Comparison of ENCODE assay signal across 12 cellular contexts in genomic region chr9:131257266-131258025, GRCh38. TPM values are rescaled to one million over a fixed set of nuclear protein-coding genes. Genes with fewer than 3 reads are reported as not detected.
DNase-seq lines count a peak whose midpoint lies in the region; ATAC-seq, FAIRE-seq and TF ChIP-seq lines count a peak whose summit lies in the region.
"Had no signal": no experiment of that assay in that cellular context is flagged by ENCODE, and none has a peak within 500 bp of the region (broad histone marks: within the 10 kb centered on the region; RNA-seq: fewer than 3 reads in every experiment).

No MANE protein-coding gene starts in this region.

- no peak for TF ChIP-seq EP300 in GM12878 (IDR thresholded peaks at IDR 0.05; ENCODE audit: borderline replicate concordance in 1 of 2, control insufficient read depth in 1 of 2, low read depth in 2 of 2, low read length in 2 of 2)

- in situ Hi-C loops in GM12878 (cut with MboI) = loop anchor here (25.0 kb wide), 2 partner anchors 1420 to 1880 kb away; partner anchors contain the start of genes C9orf78 and USP20

- peaks cover 34% of the 10 kb centered on the region for H3K36me3 ChIP-seq in CD4-positive, alpha-beta memory T cell (ENCODE audit: insufficient read depth, low read length)
- peaks cover 20 to 26% of the 10 kb centered on the region in 2 experiments for H3K36me3 ChIP-seq in GM12878 (ENCODE audit: control insufficient read depth in 2 of 2, insufficient read depth in 2 of 2, low read length in 1 of 2)

- DNase-seq in CD4-positive, alpha-beta memory T cell = peak in 1 of 5 donors; percentile 41
- DNase-seq in GM12878 (ENCODE audit: low read depth, low spot score) (no peak), anterior cingulate cortex (lab: John Stamatoyannopoulos, UW) (no peak), D341Med (ENCODE audit: low spot score) (no peak), COLO829 (ENCODE audit: low spot score) (no peak)
- peak; percentile 58 for DNase-seq in natural killer cell treated with Interleukin-12 subunit alpha and Interleukin-12 subunit beta and Interleukin-15 and Interleukin-18, amount 100 ng/mL, for 72 hours (ENCODE audit: low spot score)
- DNase-seq: NCI-H1105, NCI-H510A, retina had no signal

- BruUV-seq in GM12878 (replicated peaks; lab: Mats Ljungman, UMichigan) = no TSS peak

- no peak for TF ChIP-seq POLR2A in GM12878 (IDR thresholded peaks at IDR 0.05; ENCODE audit: low read depth, low read length)

- H3K36me3 Mint-ChIP-seq in CD4-positive, alpha-beta memory T cell = peaks cover 18 to 41% of the 10 kb centered on the region in 2 donors
- peaks cover under 1% of the 10 kb centered on the region for H3K36me3 Mint-ChIP-seq in IgD-negative memory B cell
- peaks cover 1% of the 10 kb centered on the region for H3K36me3 Mint-ChIP-seq in natural killer cell treated with Interleukin-12 subunit alpha and Interleukin-12 subunit beta and Interleukin-15 and Interleukin-18, amount 100 ng/mL, for 72 hours

- peaks cover 27 to 81% (median 52%) of the 10 kb centered on the region in 4 donors for H3K4me1 Mint-ChIP-seq in CD4-positive, alpha-beta memory T cell
- H3K4me1 Mint-ChIP-seq in IgD-negative memory B cell = peaks cover 22 to 31% (median 24%) of the 10 kb centered on the region in 3 donors
- H3K4me1 Mint-ChIP-seq in natural killer cell treated with Interleukin-12 subunit alpha and Interleukin-12 subunit beta and Interleukin-15 and Interleukin-18, amount 100 ng/mL, for 72 hours (ENCODE audit: low read depth in 2 of 2) = peaks cover 36 to 43% of the 10 kb centered on the region in 2 donors

- H3K4me1 ChIP-seq in CD4-positive, alpha-beta memory T cell (ENCODE audit: insufficient read depth, low read length) = peaks cover 72% of the 10 kb centered on the region
- peaks cover 51% of the 10 kb centered on the region for H3K4me1 ChIP-seq in GM12878 (ENCODE audit: control insufficient read depth, insufficient read depth, low read length)

- CTCF ChIA-PET in CD4-positive, alpha-beta memory T cell (lab: Charles Lee; ENCODE audit: partially characterized antibody) = interaction anchor here (0.6 to 11.0 kb wide), 6 partner anchors 14 to 80 kb away, joined by 3 to 188 read pairs (median 4); partner anchors contain the start of gene FAM78A
- CTCF ChIA-PET in GM12878 (lab: Yijun Ruan, JAX) = interaction anchor here (1.4 to 11.0 kb wide), 5 partner anchors 15 to 80 kb away, joined by 3 to 151 read pairs (median 8); partner anchors contain the start of gene FAM78A

- POLR2A ChIA-PET in CD4-positive, alpha-beta memory T cell (lab: Charles Lee; ENCODE audit: partially characterized antibody) = interaction anchor here (0.9 to 22.4 kb wide), 11 partner anchors 17 to 243 kb away, joined by 3 to 1324 read pairs (median 8); partner anchors contain the start of genes FAM78A and NUP214
- POLR2A ChIA-PET in GM12878 (lab: Charles Lee) = interaction anchor here (0.5 to 13.4 kb wide), 5 partner anchors 10 to 33 kb away, joined by 3 to 267 read pairs (median 4); partner anchors contain the start of gene FAM78A

- intact Hi-C loops in CD4-positive, alpha-beta memory T cell (cut with micrococcal nuclease) = loop anchor here (10.0 kb wide), 2 partner anchors 417 to 477 kb away; no protein-coding TSS in a partner anchor
- intact Hi-C loops in GM12878 (cut with micrococcal nuclease; ENCODE audit: unreplicated experiment) = no loop called here

- no peaks in the 10 kb centered on the region for H3K9me3 ChIP-seq in CD4-positive, alpha-beta memory T cell (ENCODE audit: control insufficient read depth in 1 of 2, low read length in 2 of 2)
- H3K9me3 ChIP-seq in GM12878 (replicated peaks; ENCODE audit: control insufficient read depth, insufficient read depth, low read length) = no peaks in the 10 kb centered on the region

- no peaks in the 10 kb centered on the region for H3K27me3 Mint-ChIP-seq in CD4-positive, alpha-beta memory T cell
- H3K27me3 Mint-ChIP-seq in IgD-negative memory B cell = no peaks in the 10 kb centered on the region
- no peaks in the 10 kb centered on the region for H3K27me3 Mint-ChIP-seq in natural killer cell treated with Interleukin-12 subunit alpha and Interleukin-12 subunit beta and Interleukin-15 and Interleukin-18, amount 100 ng/mL, for 72 hours

- H3K27ac ChIP-seq in CD4-positive, alpha-beta memory T cell (ENCODE audit: low read depth, low read length) = peak overlapping the region; percentile 77
- H3K27ac ChIP-seq in GM12878 (ENCODE audit: control insufficient read depth, insufficient read depth) = peak overlapping the region; percentile 98

- H3K9ac ChIP-seq in GM12878 (ENCODE audit: control insufficient read depth, insufficient read depth, low read length) = peak overlapping the region; percentile 65; the same call in 1 of the 2 replicates

- H3K27ac Mint-ChIP-seq in CD4-positive, alpha-beta memory T cell = peak overlapping the region; percentile 90 to 100 (median 98)
- peak overlapping the region in 2 of 3 donors; percentile 90 to 99 for H3K27ac Mint-ChIP-seq in IgD-negative memory B cell
- peak overlapping the region; percentile 94 to 100 for H3K27ac Mint-ChIP-seq in natural killer cell treated with Interleukin-12 subunit alpha and Interleukin-12 subunit beta and Interleukin-15 and Interleukin-18, amount 100 ng/mL, for 72 hours

- no peak for TF ChIP-seq RAD21 in GM12878 (IDR thresholded peaks at IDR 0.05; ENCODE audit: insufficient read depth, low read depth, low read length)

- TF ChIP-seq CTCF in GM12878 (IDR thresholded peaks at IDR 0.05 in 2 of 3, conservative IDR thresholded peaks at IDR 0.05 in 1 of 3; ENCODE audit: control insufficient read depth in 2 of 3, extremely low read depth in 1 of 3, insufficient read depth in 1 of 3, low read depth in 3 of 3, low read length in 3 of 3) = no peak

- RAD21 ChIA-PET in GM12878 (lab: Charles Lee; ENCODE audit: unreplicated experiment) = interaction anchor here (2.6 to 9.6 kb wide), 2 partner anchors 14 to 19 kb away, joined by 10 to 181 read pairs; partner anchors contain the start of gene FAM78A

- no peak for FAIRE-seq in GM12878 (lab: Jason Lieb, UNC)
- FAIRE-seq: colon had no signal

- H2AFZ ChIP-seq in GM12878 (ENCODE audit: control insufficient read depth, low read depth, low read length) = no peak overlapping the region

- no peaks in the 10 kb centered on the region for H4K20me1 ChIP-seq in GM12878 (ENCODE audit: control insufficient read depth, insufficient read depth)

- peak overlapping the region; percentile 28 to 95 (median 36) for H3K4me3 Mint-ChIP-seq in CD4-positive, alpha-beta memory T cell
- H3K4me3 Mint-ChIP-seq in IgD-negative memory B cell = peak overlapping the region in 2 of 4 donors; percentile 60 to 74
- peak overlapping the region; percentile 98 for H3K4me3 Mint-ChIP-seq in natural killer cell treated with Interleukin-12 subunit alpha and Interleukin-12 subunit beta and Interleukin-15 and Interleukin-18, amount 100 ng/mL, for 72 hours

- H3K27me3 ChIP-seq in CD4-positive, alpha-beta memory T cell (ENCODE audit: insufficient read depth, low read length) = no peaks in the 10 kb centered on the region
- H3K27me3 ChIP-seq in GM12878 (replicated peaks in 1 of 2; ENCODE audit: control insufficient read depth in 2 of 2, insufficient read depth in 2 of 2, low read length in 1 of 2) = no peaks in the 10 kb centered on the region

- no peak overlapping the region for H3K4me3 ChIP-seq in CD4-positive, alpha-beta memory T cell (ENCODE audit: low read length in 2 of 2)
- H3K4me3 ChIP-seq in GM12878 = no peak overlapping the region

- SMC1A ChIA-PET in GM12878 (lab: Charles Lee; ENCODE audit: uncharacterized antibody, unreplicated experiment) = interaction anchor here (1.1 to 7.8 kb wide), 3 partner anchors 16 to 78 kb away, joined by 3 to 154 read pairs (median 3); partner anchors contain the start of gene FAM78A

- ATAC-seq in GM12878 = no peak
- ATAC-seq in natural killer cell treated with Interleukin-12 subunit alpha and Interleukin-12 subunit beta and Interleukin-15 and Interleukin-18, amount 100 ng/mL, for 72 hours = no peak
- no peak for ATAC-seq in HG02970 (IDR thresholded peaks at IDR 0.05; ENCODE audit: low FRiP score, unreplicated experiment)

- 93% methylated on average over 15 of the region's 15 CpGs for WGBS in GM12878 (ENCODE audit: insufficient coverage, insufficient replicate concordance, low lambda C conversion rate, missing lambda C conversion rate)

- H3K79me2 ChIP-seq in GM12878 (ENCODE audit: control insufficient read depth, insufficient read depth, low read length) = peaks cover 12% of the 10 kb centered on the region

- no peak overlapping the region for H3K4me2 ChIP-seq in GM12878 (ENCODE audit: control insufficient read depth, insufficient read depth)

- peaks cover 0 to 3% (median 0%) of the 10 kb centered on the region in 8 donors for H3K9me3 Mint-ChIP-seq in CD4-positive, alpha-beta memory T cell
- H3K9me3 Mint-ChIP-seq in IgD-negative memory B cell = no peaks in the 10 kb centered on the region
- no peaks in the 10 kb centered on the region for H3K9me3 Mint-ChIP-seq in natural killer cell treated with Interleukin-12 subunit alpha and Interleukin-12 subunit beta and Interleukin-15 and Interleukin-18, amount 100 ng/mL, for 72 hours

RNA-seq across cellular contexts. Expression of gene FAM78A, which starts 18.9 kb away (rescaled TPM):
- 10 to 100 TPM; 93.5 TPM for total RNA-seq in CD4-positive, alpha-beta memory T cell
- 10 to 100 TPM in 1 of 2 donors, 1 to 10 TPM in 1; 5.5 to 29.2 TPM for polyA plus RNA-seq in CD4-positive, alpha-beta memory T cell
- 18.3 TPM for polyA plus RNA-seq in IgD-negative memory B cell
- 21.7 and 24.1 TPM in 2 replicates for total RNA-seq in GM12878 (2013; cell fraction: nucleolus; rRNA removed)
- total RNA-seq in GM12878 (2014; rRNA removed) = 19.2 and 20.1 TPM in 2 replicates
- 10.5 and 11.0 TPM in 2 replicates for total RNA-seq in GM12878 (2014; rRNA removed; fragmentation: Illumina TruSeq; extraction: Trizol)
- 25.1 and 25.4 TPM in 2 replicates for total RNA-seq in GM12878 (2021)
- 4.4 TPM for polyA plus RNA-seq in GM12878 (2011; ENCODE audit: low read depth)
- 13.7 and 32.5 TPM in 2 replicates for polyA plus RNA-seq in GM12878 (2011; rRNA removed)
- 31.2 and 49.8 TPM in 2 replicates for polyA plus RNA-seq in GM12878 (2011; cell fraction: cytosol; rRNA removed)
- 42.4 and 44.6 TPM in 2 replicates for polyA plus RNA-seq in GM12878 (2011; cell fraction: nucleus; rRNA removed)
- 14.3 and 17.2 TPM in 2 replicates for polyA plus RNA-seq in GM12878 (2012)
- 5.4 and 13.4 TPM in 2 replicates for polyA plus RNA-seq in GM12878 (2014; fragmentation: Illumina TruSeq; extraction: Trizol)
- under 1 TPM; 0.18 to 0.66 TPM for polyA plus RNA-seq in GM12878 (2014; fragmentation: Nextera tagmentation; extraction: Ambion mirVana)
- 19.4 and 23.5 TPM in 2 replicates for polyA plus RNA-seq in GM12878 (2014; rRNA removed)
- 10 to 100 TPM in 1 of 2 experiments, 1 to 10 TPM in 1; 6.7 to 10.1 TPM for polyA plus RNA-seq in GM12878 (2016; fragmentation: Nextera tagmentation; extraction: Ambion mirVana)
- 21.5 and 25.7 TPM in 2 replicates for polyA minus RNA-seq in GM12878 (2011; rRNA and poly(A)+ RNA removed)
- 19.4 and 22.6 TPM in 2 replicates for polyA minus RNA-seq in GM12878 (2011; cell fraction: cytosol; rRNA and poly(A)+ RNA removed)
- polyA minus RNA-seq in GM12878 (2011; cell fraction: nucleus; rRNA and poly(A)+ RNA removed) = 7.4 and 15.1 TPM in 2 replicates
- total RNA-seq in natural killer cell treated with Interleukin-12 subunit alpha and Interleukin-12 subunit beta and Interleukin-15 and Interleukin-18, amount 100 ng/mL, for 72 hours = 10 to 100 TPM; 46.2 to 53.3 TPM

RNA-seq across cellular contexts. Expression of gene PLPP7, which starts 32.1 kb away (rescaled TPM):
- total RNA-seq in CD4-positive, alpha-beta memory T cell = not detected
- polyA plus RNA-seq in CD4-positive, alpha-beta memory T cell = not detected
- polyA plus RNA-seq in IgD-negative memory B cell (1.7 TPM), GM12878 (2011; rRNA removed) (not detected in 2 replicates), GM12878 (2014; fragmentation: Illumina TruSeq; extraction: Trizol) (not detected in 2 replicates), GM12878 (2014; fragmentation: Nextera tagmentation; extraction: Ambion mirVana) (under 1 TPM in 1 of 2 experiments, not detected in 1; 0.05 TPM), GM12878 (2014; rRNA removed) (0.12 and 0.25 TPM in 2 replicates), GM12878 (2016; fragmentation: Nextera tagmentation; extraction: Ambion mirVana) (1 to 10 TPM in 1 of 2 experiments, under 1 TPM in 1; 0.68 to 1.0 TPM)
- not detected in 2 replicates for total RNA-seq in GM12878 (2013; cell fraction: nucleolus; rRNA removed)
- total RNA-seq in GM12878 (2014; rRNA removed) (0.38 and 0.40 TPM in 2 replicates), GM12878 (2014; rRNA removed; fragmentation: Illumina TruSeq; extraction: Trizol) (0.09 and 0.31 TPM in 2 replicates), GM12878 (2021) (0.72 and 0.97 TPM in 2 replicates)
- 0.28 TPM for polyA plus RNA-seq in GM12878 (2011; ENCODE audit: low read depth)
- polyA plus RNA-seq in GM12878 (2011; cell fraction: cytosol; rRNA removed) = not detected in 2 replicates
- polyA plus RNA-seq in GM12878 (2011; cell fraction: nucleus; rRNA removed) = not detected in 2 replicates
- polyA plus RNA-seq in GM12878 (2012) = 0.37 and 0.38 TPM in 2 replicates
- polyA minus RNA-seq in GM12878 (2011; rRNA and poly(A)+ RNA removed) = not detected in 2 replicates
- not detected in 2 replicates for polyA minus RNA-seq in GM12878 (2011; cell fraction: cytosol; rRNA and poly(A)+ RNA removed)
- not detected in 2 replicates for polyA minus RNA-seq in GM12878 (2011; cell fraction: nucleus; rRNA and poly(A)+ RNA removed)
- total RNA-seq in natural killer cell treated with Interleukin-12 subunit alpha and Interleukin-12 subunit beta and Interleukin-15 and Interleukin-18, amount 100 ng/mL, for 72 hours = under 1 TPM in 1 of 2 donors, not detected in 1; 0.74 TPM
